Comparison of ENCODE assay signal across 9 cellular contexts in genomic region chr6:135423649-135424128, GRCh38.
DNase-seq lines count a peak whose midpoint lies in the region; ATAC-seq and TF ChIP-seq lines count a peak whose summit lies in the region.
"Had no signal": no experiment of that assay in that cellular context is flagged by ENCODE, and none has a peak within 500 bp of the region (broad histone marks: within the 10 kb centered on the region; RNA-seq: fewer than 3 reads in every experiment).

No MANE protein-coding gene starts in this region.

- DNase-seq in NCI-H146 (lab: John Stamatoyannopoulos, UW) (peak; percentile 52), glomerular visceral epithelial cell (ENCODE audit: extremely low spot score) (peak; percentile 41), sigmoid colon (no peak)
- no peak for DNase-seq in activated naive CD4-positive, alpha-beta T cell (lab: John Stamatoyannopoulos, UW)

- no peak for TF ChIP-seq POLR2A in sigmoid colon (IDR thresholded peaks at IDR 0.05)

- peak; percentile 88 for ATAC-seq in GM18511 (IDR thresholded peaks at IDR 0.05; ENCODE audit: unreplicated experiment)
- peak; percentile 80 for ATAC-seq in HG02885 (IDR thresholded peaks at IDR 0.05; ENCODE audit: poor library complexity, unreplicated experiment)

- TF ChIP-seq EP300 in sigmoid colon (IDR thresholded peaks at IDR 0.05), result no peak

- no peak overlapping the region for H3K4me3 ChIP-seq in WI38 (ENCODE audit: low read depth, low read length)
- H3K4me3 ChIP-seq in sigmoid colon, result no peak overlapping the region
- H3K4me3 ChIP-seq: SJSA1 had no signal

- no peaks in the 10 kb centered on the region for H3K4me1 ChIP-seq in sigmoid colon
- H3K4me1 ChIP-seq: SJSA1 had no signal

- peaks cover 0 to 41% (median 3%) of the 10 kb centered on the region in 4 donors for H3K36me3 ChIP-seq in sigmoid colon
- H3K36me3 ChIP-seq: SJSA1 had no signal

- TF ChIP-seq CTCF in C4-2B (conservative IDR thresholded peaks at IDR 0.05) (peak; percentile 84), WI38 (IDR thresholded peaks at IDR 0.05; ENCODE audit: low read depth, low read length) (peak; percentile 44; the same call in 1 of the 2 replicates), sigmoid colon (IDR thresholded peaks at IDR 0.05) (peak in 3 of 4 experiments; percentile 13 to 58 (median 51))

- WGBS in sigmoid colon, 2 donors, result 7 to 8% methylated on average over 2 of the region's 2 CpGs

- H3K27ac ChIP-seq in C4-2B, result no peak overlapping the region
- no peak overlapping the region for H3K27ac ChIP-seq in sigmoid colon
- H3K27ac ChIP-seq: SJSA1 had no signal

- intact Hi-C loops in sigmoid colon (cut with DNase I), result no loop called here

- H3K27me3 ChIP-seq in sigmoid colon, result no peaks in the 10 kb centered on the region
- H3K27me3 ChIP-seq: SJSA1 had no signal

- H3K9me3 ChIP-seq in sigmoid colon, result no peaks in the 10 kb centered on the region
- H3K9me3 ChIP-seq: SJSA1 had no signal

Comparison
In these comparisons a context has a peak if more than half of its experiments do, and no peak if none do; other contexts are left out.
1. DNase-seq: peak in NCI-H146 (single experiment) and glomerular visceral epithelial cell (single experiment); none in sigmoid colon (single experiment) and activated naive CD4-positive, alpha-beta T cell (0 of 4).
2. Peak in every context shown above with its lines, with median percentiles within 50 percentile points of each other: CTCF ChIP-seq.